ENCODE assay signal across 8 cellular contexts in genomic region chr2:160210599-160211138, GRCh38. TPM values are rescaled to one million over a fixed set of nuclear protein-coding genes. Genes with fewer than 3 reads are reported as not detected.
A peak's percentile ranks its signal among the peaks of the same experiment; 100 is the strongest.
DNase-seq lines count a peak whose midpoint lies in the region; ATAC-seq and TF ChIP-seq lines count a peak whose summit lies in the region.

No MANE protein-coding gene starts in this region.

- TF ChIP-seq POLR2A in esophagus muscularis mucosa (IDR thresholded peaks at IDR 0.05; ENCODE audit: low read depth) = no peak

- 63% methylated on average over 11 of the region's 11 CpGs for WGBS in esophagus muscularis mucosa

- no peaks in the 10 kb centered on the region for H3K9me3 ChIP-seq in esophagus muscularis mucosa
- H3K9me3 ChIP-seq in tibial artery = no peaks in the 10 kb centered on the region

- no peaks in the 10 kb centered on the region for H3K27me3 ChIP-seq in esophagus muscularis mucosa
- no peaks in the 10 kb centered on the region for H3K27me3 ChIP-seq in tibial artery

- H3K36me3 ChIP-seq in esophagus muscularis mucosa (no peaks in the 10 kb centered on the region), tibial artery (no peaks in the 10 kb centered on the region)

- ATAC-seq in GM18502 (IDR thresholded peaks at IDR 0.05; ENCODE audit: poor library complexity, unreplicated experiment) (peak; percentile 85), HG02870 (IDR thresholded peaks at IDR 0.05; ENCODE audit: unreplicated experiment) (peak; percentile 96), omental fat pad (ENCODE audit: low FRiP score) (no peak)

- H3K4me1 ChIP-seq in esophagus muscularis mucosa = peaks cover 21 to 38% (median 32%) of the 10 kb centered on the region in 4 donors
- H3K4me1 ChIP-seq in tibial artery = peaks cover 0 to 40% (median 31%) of the 10 kb centered on the region in 4 donors

- H3K27ac ChIP-seq in esophagus muscularis mucosa (replicated peaks in 1 of 4) = no peak overlapping the region
- no peak overlapping the region for H3K27ac ChIP-seq in tibial artery

- intact Hi-C loops in esophagus muscularis mucosa (cut with DNase I) = loop anchor here (10.0 kb wide), 1 partner anchor 96 kb away; no protein-coding TSS in a partner anchor
- intact Hi-C loops in tibial artery (cut with DNase I; ENCODE audit: low total_unique reads) = no loop called here

- TF ChIP-seq CTCF in esophagus muscularis mucosa (IDR thresholded peaks at IDR 0.05) (peak; percentile 25 to 51 (median 30)), omental fat pad (IDR thresholded peaks at IDR 0.05) (no peak), tibial artery (IDR thresholded peaks at IDR 0.05) (peak; percentile 27 to 36)

- H3K4me3 ChIP-seq in esophagus muscularis mucosa (no peak overlapping the region), tibial artery (no peak overlapping the region)

- TF ChIP-seq EP300 in esophagus muscularis mucosa (IDR thresholded peaks at IDR 0.05) = no peak

- DNase-seq in A172 (ENCODE audit: low spot score) (peak; percentile 85), NCI-H82 (lab: John Stamatoyannopoulos, UW) (peak; percentile 78), esophagus muscularis mucosa (ENCODE audit: extremely low spot score) (no peak), omental fat pad (ENCODE audit: low spot score) (peak; percentile 44), tibial artery (peak; percentile 37 to 71)
- peak; percentile 40 to 58 (median 55) for DNase-seq in activated CD8-positive, alpha-beta memory T cell treated with anti-CD3 and anti-CD28 coated beads for 48 hours (ENCODE audit: low read depth in 2 of 3, low spot score in 2 of 3)

RNA-seq across cellular contexts. Expression of gene ITGB6, which starts 10.6 kb away (rescaled TPM):
- total RNA-seq in A172 (2014; rRNA removed; shearing (Covaris generic)) = 0.29 and 1.00 TPM in 2 replicates
- 1 to 10 TPM in 1 of 4 donors, under 1 TPM in 1, not detected in 2; 0.17 to 3.4 TPM for total RNA-seq in esophagus muscularis mucosa
- total RNA-seq in omental fat pad = not detected

Comparison
In these comparisons a context has a peak if more than half of its experiments do, and no peak if none do; other contexts are left out.
1. CTCF ChIP-seq: peak in esophagus muscularis mucosa (3 of 3) and tibial artery (2 of 2); none in omental fat pad (0 of 3).